ENCODE assay signal across 20 cellular contexts in the genomic region with DNA sequence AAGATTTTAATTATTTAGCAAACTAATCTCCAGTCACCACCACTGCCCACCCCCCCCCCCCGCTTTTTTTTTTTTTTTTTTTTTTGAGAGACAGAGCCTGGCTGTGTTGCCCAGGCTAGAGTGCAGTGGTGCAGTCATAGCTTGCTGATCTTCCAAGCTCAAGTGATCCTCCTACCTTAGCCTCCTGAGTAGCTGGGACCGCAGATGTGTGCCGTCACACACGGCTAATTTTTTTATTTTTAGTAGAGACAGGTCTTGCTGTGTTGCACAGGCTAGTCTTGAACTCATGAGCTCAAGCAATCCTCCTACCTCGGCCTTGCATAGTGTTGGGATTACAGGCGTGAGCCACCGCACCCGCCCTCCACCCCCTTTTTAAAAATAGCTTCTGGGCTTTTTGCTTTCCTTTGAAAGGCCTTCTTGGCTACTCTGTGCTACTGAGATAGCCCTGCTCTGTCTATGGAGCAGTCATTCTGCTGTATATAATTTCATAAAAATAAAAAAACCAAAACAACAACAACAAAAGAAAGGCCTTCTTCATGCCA. TPM values are rescaled to one million over a fixed set of nuclear protein-coding genes. Genes with fewer than 3 reads are reported as not detected.
A peak's percentile ranks its signal among the peaks of the same experiment; 100 is the strongest.
DNase-seq lines count a peak whose midpoint lies in the region; ATAC-seq, FAIRE-seq and TF ChIP-seq lines count a peak whose summit lies in the region.
"Had no signal": no experiment of that assay in that cellular context is flagged by ENCODE, and none has a peak within 500 bp of the region (broad histone marks: within the 10 kb centered on the region; RNA-seq: fewer than 3 reads in every experiment).

No MANE protein-coding gene starts in this region.

- H3K79me2 ChIP-seq in astrocyte (ENCODE audit: insufficient read depth, low read length) = peaks cover 15% of the 10 kb centered on the region

- intact Hi-C loops in activated CD4-positive, alpha-beta T cell treated with anti-CD3 and anti-CD28 coated beads for 36 hours (cut with DNase I, micrococcal nuclease) = no loop called here
- intact Hi-C loops in activated naive CD4-positive, alpha-beta T cell treated with anti-CD3 and anti-CD28 coated beads for 36 hours (cut with micrococcal nuclease) = no loop called here
- intact Hi-C loops in A673 (cut with micrococcal nuclease; ENCODE audit: unreplicated experiment) = no loop called here

- no peaks in the 10 kb centered on the region for H3K27me3 Mint-ChIP-seq in astrocyte (ENCODE audit: low read depth, unreplicated experiment)
- H3K27me3 Mint-ChIP-seq in activated CD4-positive, alpha-beta T cell treated with anti-CD3 and anti-CD28 coated beads for 36 hours = no peaks in the 10 kb centered on the region
- H3K27me3 Mint-ChIP-seq in activated naive CD4-positive, alpha-beta T cell treated with anti-CD3 and anti-CD28 coated beads for 36 hours (ENCODE audit: low read depth) = no peaks in the 10 kb centered on the region
- H3K27me3 Mint-ChIP-seq: central memory CD8-positive, alpha-beta T cell had no signal

- TF ChIP-seq CTCF in astrocyte (IDR thresholded peaks at IDR 0.05; ENCODE audit: insufficient read depth, low read depth, low read length) (no peak), A673 (conservative IDR thresholded peaks at IDR 0.05; ENCODE audit: low read depth, low read length) (no peak)

- H3K27ac Mint-ChIP-seq in astrocyte (ENCODE audit: unreplicated experiment) = no peak overlapping the region
- H3K27ac Mint-ChIP-seq in activated CD4-positive, alpha-beta T cell treated with anti-CD3 and anti-CD28 coated beads for 36 hours = no peak overlapping the region
- no peak overlapping the region for H3K27ac Mint-ChIP-seq in activated naive CD4-positive, alpha-beta T cell treated with anti-CD3 and anti-CD28 coated beads for 36 hours

- H2AFZ ChIP-seq in astrocyte (ENCODE audit: low read depth, low read length) = no peak overlapping the region

- H3K4me1 Mint-ChIP-seq in astrocyte (ENCODE audit: low read depth, unreplicated experiment) = peaks cover 5% of the 10 kb centered on the region
- H3K4me1 Mint-ChIP-seq in activated CD4-positive, alpha-beta T cell treated with anti-CD3 and anti-CD28 coated beads for 36 hours = peaks cover 15% of the 10 kb centered on the region
- peaks cover 14% of the 10 kb centered on the region for H3K4me1 Mint-ChIP-seq in activated naive CD4-positive, alpha-beta T cell treated with anti-CD3 and anti-CD28 coated beads for 36 hours (ENCODE audit: low read depth)

- H3K4me1 ChIP-seq in astrocyte (ENCODE audit: insufficient read depth, low read length) (no peaks in the 10 kb centered on the region), A673 (ENCODE audit: insufficient read depth, low read length, poor library complexity, severe bottlenecking) (no peaks in the 10 kb centered on the region)

- POLR2A ChIA-PET in activated CD4-positive, alpha-beta T cell treated with anti-CD3 and anti-CD28 coated beads for 36 hours (lab: Charles Lee) = no interaction called here
- POLR2A ChIA-PET in A673 (lab: Charles Lee; ENCODE audit: low non-redundant PET) = interaction anchor here (0.7 kb wide), 1 partner anchor 198 kb away, joined by 3 read pairs; no protein-coding TSS in a partner anchor

- H3K27ac ChIP-seq in astrocyte (ENCODE audit: low read depth, low read length) = no peak overlapping the region
- no peak overlapping the region for H3K27ac ChIP-seq in A673 (ENCODE audit: low read depth, low read length, poor library complexity, severe bottlenecking)
- H3K27ac ChIP-seq: psoas muscle had no signal

- no peak overlapping the region for H3K9ac ChIP-seq in astrocyte (ENCODE audit: low read length)

- H3K4me3 ChIP-seq in astrocyte (ENCODE audit: insufficient read depth, low read depth, low read length) (no peak overlapping the region), A673 (ENCODE audit: low read depth, low read length, poor library complexity, severe bottlenecking) (no peak overlapping the region)
- H3K4me3 ChIP-seq: psoas muscle had no signal

- H3K4me2 ChIP-seq in astrocyte (ENCODE audit: low read length) = no peak overlapping the region

- no peaks in the 10 kb centered on the region for H3K9me3 Mint-ChIP-seq in astrocyte (ENCODE audit: unreplicated experiment)
- no peaks in the 10 kb centered on the region for H3K9me3 Mint-ChIP-seq in activated CD4-positive, alpha-beta T cell treated with anti-CD3 and anti-CD28 coated beads for 36 hours (ENCODE audit: low read depth)
- no peaks in the 10 kb centered on the region for H3K9me3 Mint-ChIP-seq in activated naive CD4-positive, alpha-beta T cell treated with anti-CD3 and anti-CD28 coated beads for 36 hours
- H3K9me3 Mint-ChIP-seq: central memory CD8-positive, alpha-beta T cell had no signal

- no peak overlapping the region for H3K4me3 Mint-ChIP-seq in astrocyte (ENCODE audit: unreplicated experiment)
- H3K4me3 Mint-ChIP-seq in activated CD4-positive, alpha-beta T cell treated with anti-CD3 and anti-CD28 coated beads for 36 hours = no peak overlapping the region
- no peak overlapping the region for H3K4me3 Mint-ChIP-seq in activated naive CD4-positive, alpha-beta T cell treated with anti-CD3 and anti-CD28 coated beads for 36 hours
- H3K4me3 Mint-ChIP-seq: central memory CD8-positive, alpha-beta T cell had no signal

- no TSS peak for BruUV-seq in A673 (replicated peaks; lab: Mats Ljungman, UMichigan)

- no peaks in the 10 kb centered on the region for H3K27me3 ChIP-seq in astrocyte (ENCODE audit: insufficient read depth, low read length)
- no peaks in the 10 kb centered on the region for H3K27me3 ChIP-seq in A673 (replicated peaks; ENCODE audit: insufficient read depth, low read depth, low read length, poor library complexity)

- FAIRE-seq in astrocyte (lab: Jason Lieb, UNC) = peak; percentile 29
- FAIRE-seq: HepG2 had no signal

- CTCF ChIA-PET in activated CD4-positive, alpha-beta T cell treated with anti-CD3 and anti-CD28 coated beads for 36 hours (lab: Charles Lee) = interaction anchor here (0.8 kb wide), 1 partner anchor 14 kb away, joined by 3 read pairs; no protein-coding TSS in a partner anchor
- CTCF ChIA-PET in activated naive CD4-positive, alpha-beta T cell treated with anti-CD3 and anti-CD28 coated beads for 36 hours (lab: Charles Lee) = no interaction called here
- CTCF ChIA-PET in A673 (lab: Charles Lee) = no interaction called here

- ATAC-seq in GM18861 (IDR thresholded peaks at IDR 0.05; ENCODE audit: unreplicated experiment) (peak; percentile 71), HG02610 (IDR thresholded peaks at IDR 0.05; ENCODE audit: unreplicated experiment) (peak; percentile 55), HG03378 (IDR thresholded peaks at IDR 0.05; ENCODE audit: unreplicated experiment) (peak; percentile 81)
- no peak for ATAC-seq in activated CD4-positive, alpha-beta T cell treated with anti-CD3 and anti-CD28 coated beads for 36 hours
- ATAC-seq: HepG2, psoas muscle had no signal

- no peaks in the 10 kb centered on the region for H3K36me3 ChIP-seq in astrocyte (ENCODE audit: insufficient read depth, low read length)
- H3K36me3 ChIP-seq in A673 (ENCODE audit: insufficient read depth, low read length, poor library complexity, severe bottlenecking) = no peaks in the 10 kb centered on the region

- H3K36me3 Mint-ChIP-seq in astrocyte (ENCODE audit: low read depth, unreplicated experiment) = no peaks in the 10 kb centered on the region
- H3K36me3 Mint-ChIP-seq in activated CD4-positive, alpha-beta T cell treated with anti-CD3 and anti-CD28 coated beads for 36 hours (ENCODE audit: low read depth) = peaks cover 18% of the 10 kb centered on the region
- peaks cover 10% of the 10 kb centered on the region for H3K36me3 Mint-ChIP-seq in activated naive CD4-positive, alpha-beta T cell treated with anti-CD3 and anti-CD28 coated beads for 36 hours (ENCODE audit: low read depth)

- H3K9me3 ChIP-seq in astrocyte (ENCODE audit: insufficient read depth, low read depth, low read length) = no peaks in the 10 kb centered on the region
- no peaks in the 10 kb centered on the region for H3K9me3 ChIP-seq in A673 (ENCODE audit: low read depth, low read length, poor library complexity, severe bottlenecking)
- H3K9me3 ChIP-seq: psoas muscle had no signal

- no peak for DNase-seq in astrocyte (ENCODE audit: low read depth)
- no peak for DNase-seq in activated CD4-positive, alpha-beta T cell treated with anti-CD3 and anti-CD28 coated beads for 36 hours
- DNase-seq in anterior cingulate cortex (lab: John Stamatoyannopoulos, UW) = no peak
- no peak for DNase-seq in activated naive CD4-positive, alpha-beta T cell treated with anti-CD3 and anti-CD28 coated beads for 36 hours
- no peak for DNase-seq in A673 (ENCODE audit: low spot score)
- DNase-seq: activated CD4-positive, CD25-positive, alpha-beta regulatory T cell treated with anti-CD3 and anti-CD28 coated beads, Interleukin-2, amount 50 U/mL, for 72 hours; activated effector memory CD4-positive, alpha-beta T cell treated with Interleukin-2 at 50 U/mL for 16 hours; effector CD8-positive, alpha-beta T cell; EL; head of caudate nucleus; NCI-H1930; NCI-H510A; psoas muscle; SIG-M5; T-helper 2 cell had no signal

- H4K20me1 ChIP-seq in astrocyte (ENCODE audit: insufficient read depth, low read length) = no peaks in the 10 kb centered on the region

RNA-seq across cellular contexts. Expression of gene TXLNG, which starts 18.7 kb away (rescaled TPM):
- total RNA-seq in astrocyte (8.1 and 9.8 TPM in 2 replicates), A673 (2021) (23.7 and 25.7 TPM in 2 replicates)
- total RNA-seq in activated CD4-positive, alpha-beta T cell treated with anti-CD3 and anti-CD28 coated beads for 36 hours = 10 to 100 TPM; 17.3 to 21.4 TPM
- 10 to 100 TPM; 11.8 to 12.3 TPM for total RNA-seq in activated naive CD4-positive, alpha-beta T cell treated with anti-CD3 and anti-CD28 coated beads for 36 hours
